22 cellular contexts compared by ENCODE assay signal in the genomic region with DNA sequence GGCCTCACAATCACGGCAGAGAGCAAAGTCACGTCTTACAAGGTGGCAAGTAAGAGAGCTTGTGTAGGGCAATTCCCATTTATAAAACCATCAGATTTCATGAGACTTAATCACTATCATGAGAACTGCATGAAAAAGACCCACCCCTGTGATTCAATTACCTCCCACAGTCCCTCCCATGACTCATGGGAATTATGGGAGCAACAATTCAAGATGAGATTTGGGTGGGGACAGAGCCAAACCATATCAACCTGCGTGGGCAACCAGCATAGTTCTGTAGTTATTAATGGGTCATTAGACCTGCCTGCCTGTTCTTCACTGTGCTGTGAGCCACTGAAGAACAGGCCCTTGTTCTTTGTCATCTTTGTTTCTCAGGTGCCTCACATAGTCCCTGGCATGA.
"Had no signal": no experiment of that assay in that cellular context is flagged by ENCODE, and none has a peak within 500 bp of the region (broad histone marks: within the 10 kb centered on the region; RNA-seq: fewer than 3 reads in every experiment).

No MANE protein-coding gene starts in this region.

- DNase-seq: central memory CD4-positive, alpha-beta T cell; effector CD8-positive, alpha-beta T cell; esophagus squamous epithelium; foreskin melanocyte; heart right ventricle; islet precursor cell; left cardiac atrium; left ventricle myocardium superior; mesendoderm; naive thymus-derived CD4-positive, alpha-beta T cell; psoas muscle; sigmoid colon; small intestine; stimulated activated CD4-positive, alpha-beta T cell treated with anti-CD3 and anti-CD28 coated beads, Interleukin-12 subunit alpha, Interleukin-12 subunit beta, amount 100 ng/mL, for 4 hours; stimulated activated naive CD4-positive, alpha-beta T cell; stomach; substantia nigra; transverse colon had no signal

- H3K27ac Mint-ChIP-seq: naive thymus-derived CD4-positive, alpha-beta T cell had no signal

- H3K4me3 ChIP-seq: coronary artery, esophagus squamous epithelium, heart right ventricle, lung, psoas muscle, sigmoid colon, stomach, thoracic aorta, transverse colon had no signal

- H3K36me3 Mint-ChIP-seq: naive thymus-derived CD4-positive, alpha-beta T cell had no signal

- H3K9me3 ChIP-seq: esophagus squamous epithelium, heart right ventricle, neutrophil, psoas muscle, sigmoid colon, stomach, thoracic aorta, transverse colon had no signal

- H3K4me3 Mint-ChIP-seq: naive thymus-derived CD4-positive, alpha-beta T cell had no signal

- H3K36me3 ChIP-seq: esophagus squamous epithelium, heart right ventricle, neutrophil, sigmoid colon, stomach, thoracic aorta, transverse colon had no signal

- H3K4me1 ChIP-seq: psoas muscle, sigmoid colon, transverse colon had no signal

- FAIRE-seq: small intestine had no signal

- H3K27ac ChIP-seq: coronary artery, esophagus squamous epithelium, neutrophil, psoas muscle, sigmoid colon, stomach, thoracic aorta, transverse colon had no signal

- H3K27me3 ChIP-seq: esophagus squamous epithelium, heart right ventricle, neutrophil, sigmoid colon, stomach, transverse colon had no signal

- ATAC-seq: heart right ventricle; left cardiac atrium; left ventricle myocardium superior; naive thymus-derived CD4-positive, alpha-beta T cell; psoas muscle had no signal
